Comparison of ENCODE assay signal across 8 cellular contexts in the genomic region with DNA sequence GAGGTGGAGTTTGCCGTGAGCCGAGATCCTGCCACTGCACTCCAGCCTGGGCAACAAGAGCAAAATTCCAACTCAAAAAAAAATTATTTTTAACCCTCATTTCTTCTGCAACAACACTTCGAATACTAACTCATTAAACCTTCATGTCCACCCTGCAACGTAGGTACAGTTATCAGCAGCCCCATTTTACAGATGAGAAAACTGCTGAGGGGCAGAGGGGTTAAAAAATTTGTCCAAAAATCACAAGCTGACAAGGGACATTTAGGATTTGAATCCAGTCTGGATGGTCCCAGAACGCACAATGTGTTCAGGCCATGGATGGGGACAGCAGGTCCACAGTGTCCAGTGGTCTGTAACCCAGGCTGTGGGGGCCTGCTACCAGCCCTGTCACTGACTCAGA. TPM values are rescaled to one million over a fixed set of nuclear protein-coding genes. Genes with fewer than 3 reads are reported as not detected.
"Had no signal": no experiment of that assay in that cellular context is flagged by ENCODE, and none has a peak within 500 bp of the region (broad histone marks: within the 10 kb centered on the region; RNA-seq: fewer than 3 reads in every experiment).

No MANE protein-coding gene starts in this region.

- H3K9ac ChIP-seq: GM23248, KMS-11 had no signal

- H3K27ac ChIP-seq: GM23248, KMS-11 had no signal

- H3K9me3 Mint-ChIP-seq: H9 had no signal

- H2AFZ ChIP-seq: GM23248 had no signal

- DNase-seq: GM23248, GOT3, H9, HCEC 1CT, IMR-90, KBM-7 had no signal

- H3K4me3 ChIP-seq: GM23248 had no signal

- H3K4me3 Mint-ChIP-seq: H9 had no signal

- H3K27ac Mint-ChIP-seq: H9 had no signal

- H3K4me2 ChIP-seq: KMS-11 had no signal

RNA-seq across cellular contexts. Expression of a gene that starts 29.0 kb away (rescaled TPM):
- total RNA-seq: H4 had no signal
